In genomic region chr18:12376034-12376717, GRCh38 we compare ENCODE assay signal across 8 cellular contexts. TPM values are rescaled to one million over a fixed set of nuclear protein-coding genes. Genes with fewer than 3 reads are reported as not detected.
A peak's percentile ranks its signal among the peaks of the same experiment; 100 is the strongest.
DNase-seq lines count a peak whose midpoint lies in the region; ATAC-seq and TF ChIP-seq lines count a peak whose summit lies in the region.

No MANE protein-coding gene starts in this region.

- H3K9me3 ChIP-seq in Loucy (ENCODE audit: insufficient read depth, low read depth, low read length) (no peaks in the 10 kb centered on the region), heart right ventricle (no peaks in the 10 kb centered on the region), sigmoid colon (no peaks in the 10 kb centered on the region)

- WGBS in heart right ventricle, 2 donors: 8 to 14% methylated on average over 38 of the region's 38 CpGs
- 4 to 18% methylated on average over 38 of the region's 38 CpGs for WGBS in sigmoid colon, 2 donors

- peaks cover 45% of the 10 kb centered on the region for H3K4me1 ChIP-seq in Loucy (ENCODE audit: insufficient read depth, low read length, poor library complexity, severe bottlenecking)
- H3K4me1 ChIP-seq in heart right ventricle: peaks cover 4 to 62% (median 33%) of the 10 kb centered on the region in 9 donors
- H3K4me1 ChIP-seq in sigmoid colon: peaks cover 0 to 52% (median 40%) of the 10 kb centered on the region in 4 donors

- intact Hi-C loops in heart right ventricle (cut with DNase I) (loop anchor here in 4 of 10 donors (5.0 to 10.0 kb wide), 6 partner anchors 61 to 571 kb away; partner anchors contain the start of genes SEH1L (in 2 of the 4) and SPIRE1 (in 1 of the 4)), sigmoid colon (cut with DNase I) (loop anchor here (1.0 to 5.0 kb wide), 4 partner anchors 67 to 506 kb away; partner anchors contain the start of genes PTPN2 and SPIRE1)

- peaks cover 60% of the 10 kb centered on the region for H3K4me1 Mint-ChIP-seq in activated naive CD4-positive, alpha-beta T cell treated with anti-CD3 and anti-CD28 coated beads, Interleukin-2, amount 10 ng/mL, durations not matched to agents 7 days and 5 days

- peak overlapping the region; percentile 96 for H3K4me2 ChIP-seq in Loucy (ENCODE audit: low read depth, low read length, poor library complexity, severe bottlenecking)

- H3K4me3 Mint-ChIP-seq in activated naive CD4-positive, alpha-beta T cell treated with anti-CD3 and anti-CD28 coated beads, Interleukin-2, amount 10 ng/mL, durations not matched to agents 7 days and 5 days: peak overlapping the region; percentile 90

- TF ChIP-seq CTCF in GM12875 (IDR thresholded peaks at IDR 0.05; ENCODE audit: borderline replicate concordance, insufficient read depth, low read depth, low read length) (no peak), Loucy (conservative IDR thresholded peaks at IDR 0.05; ENCODE audit: low read length) (no peak), heart right ventricle (IDR thresholded peaks at IDR 0.05) (no peak), sigmoid colon (IDR thresholded peaks at IDR 0.05) (no peak)

- TF ChIP-seq POLR2A in sigmoid colon (IDR thresholded peaks at IDR 0.05): no peak

- peaks cover 23% of the 10 kb centered on the region for H3K36me3 Mint-ChIP-seq in activated naive CD4-positive, alpha-beta T cell treated with anti-CD3 and anti-CD28 coated beads, Interleukin-2, amount 10 ng/mL, durations not matched to agents 7 days and 5 days

- peak overlapping the region; percentile 97 for H3K27ac Mint-ChIP-seq in activated naive CD4-positive, alpha-beta T cell treated with anti-CD3 and anti-CD28 coated beads, Interleukin-2, amount 10 ng/mL, durations not matched to agents 7 days and 5 days

- H3K79me2 ChIP-seq in Loucy (ENCODE audit: insufficient read depth, low read length): peaks cover 55% of the 10 kb centered on the region

- peaks cover 12% of the 10 kb centered on the region for H3K27me3 Mint-ChIP-seq in activated naive CD4-positive, alpha-beta T cell treated with anti-CD3 and anti-CD28 coated beads, Interleukin-2, amount 10 ng/mL, durations not matched to agents 7 days and 5 days

- H3K4me3 ChIP-seq in GM12875 (ENCODE audit: low read depth, low read length) (peak overlapping the region; percentile 90), Loucy (ENCODE audit: low read length, poor library complexity, severe bottlenecking) (peak overlapping the region; percentile 88), heart right ventricle (peak overlapping the region; percentile 76 to 94 (median 84)), sigmoid colon (peak overlapping the region; percentile 56 to 96 (median 77))

- H3K9me2 ChIP-seq in Loucy (replicated peaks; ENCODE audit: low read depth, low read length): no peaks in the 10 kb centered on the region

- ATAC-seq in heart right ventricle: peak in 6 of 8 donors; percentile 1 to 29 (median 14)
- ATAC-seq in HG03095 (IDR thresholded peaks at IDR 0.05; ENCODE audit: unreplicated experiment): no peak
- no peak for ATAC-seq in HG02759 (IDR thresholded peaks at IDR 0.05; ENCODE audit: unreplicated experiment)

- no peak for TF ChIP-seq EP300 in sigmoid colon (IDR thresholded peaks at IDR 0.05)

- peak overlapping the region; percentile 88 for H3K9ac ChIP-seq in Loucy (ENCODE audit: low read depth, low read length, poor library complexity, severe bottlenecking)

- no peaks in the 10 kb centered on the region for H3K9me3 Mint-ChIP-seq in activated naive CD4-positive, alpha-beta T cell treated with anti-CD3 and anti-CD28 coated beads, Interleukin-2, amount 10 ng/mL, durations not matched to agents 7 days and 5 days

- H2AFZ ChIP-seq in Loucy (ENCODE audit: low read length): peak overlapping the region; percentile 71

- no peaks in the 10 kb centered on the region for H3K27me3 ChIP-seq in Loucy (ENCODE audit: insufficient read depth, low read length, poor library complexity, severe bottlenecking)
- no peaks in the 10 kb centered on the region for H3K27me3 ChIP-seq in heart right ventricle
- H3K27me3 ChIP-seq in sigmoid colon: no peaks in the 10 kb centered on the region

- H4K20me1 ChIP-seq in Loucy (ENCODE audit: insufficient read depth, low read length, poor library complexity, severe bottlenecking): peaks cover 46% of the 10 kb centered on the region

- H3K36me3 ChIP-seq in Loucy (ENCODE audit: insufficient read depth, low read length) (no peaks in the 10 kb centered on the region), heart right ventricle (peaks cover 0 to 9% (median 0%) of the 10 kb centered on the region in 9 donors), sigmoid colon (no peaks in the 10 kb centered on the region)

- H3F3A ChIP-seq in Loucy (ENCODE audit: low read depth): no peaks in the 10 kb centered on the region; the same call in 1 of the 2 replicates

- no peak for DNase-seq in activated naive CD4-positive, alpha-beta T cell treated with anti-CD3 and anti-CD28 coated beads, Interleukin-2, amount 10 ng/mL, durations not matched to agents 7 days and 5 days
- DNase-seq in heart right ventricle (peak; percentile 44 to 47), sigmoid colon (peak; percentile 69), iPS-NIHi11 (ENCODE audit: low spot score) (no peak)

- H3K27ac ChIP-seq in heart right ventricle (peak overlapping the region; percentile 97 to 100 (median 100)), sigmoid colon (peak overlapping the region; percentile 94 to 100 (median 100))

- CTCF ChIA-PET in activated naive CD4-positive, alpha-beta T cell treated with anti-CD3 and anti-CD28 coated beads, Interleukin-2, amount 10 ng/mL, durations not matched to agents 7 days and 5 days (lab: Charles Lee): no interaction called here

RNA-seq across cellular contexts. Expression of gene AFG3L2, which starts 0.9 kb away (rescaled TPM):
- total RNA-seq in heart right ventricle: 100 to 1,000 TPM; 126 to 176 (median 145) TPM
- polyA plus RNA-seq in heart right ventricle: 10 to 100 TPM; 48.1 to 60.4 TPM
- total RNA-seq in sigmoid colon: 10 to 100 TPM; 31.4 to 43.7 (median 38.2) TPM
- polyA plus RNA-seq in sigmoid colon: 10 to 100 TPM; 46.2 to 56.6 (median 55.7) TPM

RNA-seq across cellular contexts. Expression of gene PRELID3A, which starts 31.6 kb away (rescaled TPM):
- total RNA-seq in heart right ventricle: 1 to 10 TPM in 6 of 10 donors, under 1 TPM in 4; 0.38 to 2.2 (median 1.4) TPM
- polyA plus RNA-seq in heart right ventricle: 1 to 10 TPM; 1.5 to 2.4 TPM
- 1 to 10 TPM; 2.1 to 7.5 (median 3.0) TPM for total RNA-seq in sigmoid colon
- polyA plus RNA-seq in sigmoid colon: 1 to 10 TPM in 1 of 3 donors, under 1 TPM in 2; 0.60 to 2.2 (median 0.69) TPM

Comparison
In these comparisons a context has a peak if more than half of its experiments do, and no peak if none do; other contexts are left out.
1. DNase-seq: peak in heart right ventricle (2 of 2) and sigmoid colon (single experiment); none in activated naive CD4-positive, alpha-beta T cell treated with anti-CD3 and anti-CD28 coated beads, Interleukin-2, amount 10 ng/mL, durations not matched to agents 7 days and 5 days (single experiment) and iPS-NIHi11 (single experiment).
2. ATAC-seq: peak in heart right ventricle (6 of 8); none in HG03095 (single experiment) and HG02759 (single experiment).
3. Peak in every context shown above with its lines, with median percentiles within 50 percentile points of each other: H3K4me3 ChIP-seq.